Comparison of ENCODE assay signal across 12 cellular contexts in genomic region chr4:137310593-137311490, GRCh38.
DNase-seq lines count a peak whose midpoint lies in the region; ATAC-seq and TF ChIP-seq lines count a peak whose summit lies in the region.
"Had no signal": no experiment of that assay in that cellular context is flagged by ENCODE, and none has a peak within 500 bp of the region (broad histone marks: within the 10 kb centered on the region; RNA-seq: fewer than 3 reads in every experiment).

No MANE protein-coding gene starts in this region.

- peak; percentile 78 for ATAC-seq in omental fat pad (ENCODE audit: low FRiP score)
- ATAC-seq in GM21515 (IDR thresholded peaks at IDR 0.05; ENCODE audit: unreplicated experiment), result no peak

- no peak for TF ChIP-seq CTCF in omental fat pad (IDR thresholded peaks at IDR 0.05)

- no peaks in the 10 kb centered on the region for H3K27me3 ChIP-seq in ectodermal cell (ENCODE audit: control insufficient read depth, insufficient read depth, low read length, poor library complexity, severe bottlenecking)

- H3K9me3 ChIP-seq in ectodermal cell (ENCODE audit: control insufficient read depth, low read length), result no peaks in the 10 kb centered on the region

- DNase-seq in AG20443 (ENCODE audit: low spot score) (peak; percentile 28), NCI-H446 treated with DMSO at 0.1 percent for 48 hours (lab: John Stamatoyannopoulos, UW) (peak; percentile 59), omental fat pad (ENCODE audit: low spot score) (no peak), activated gamma-delta T cell (lab: John Stamatoyannopoulos, UW) (no peak), NCI-H510A treated with DMSO at 0.1 percent for 48 hours (lab: John Stamatoyannopoulos, UW) (no peak), substantia nigra (lab: John Stamatoyannopoulos, UW) (no peak)
- DNase-seq: activated B cell treated with CpG ODN at 0.5 μM for 24 hours; activated naive CD4-positive, alpha-beta T cell treated with anti-CD3 and anti-CD28 coated beads for 36 hours; Calu3; H7 had no signal

- 93 to 98% methylated on average over 2 to 3 of the region's 3 CpGs for WGBS in ectodermal cell, 2 experiments

- H3K4me1 ChIP-seq in ectodermal cell (ENCODE audit: control insufficient read depth, insufficient read depth, low read length), result no peaks in the 10 kb centered on the region

- peak overlapping the region; percentile 6 for H3K27ac ChIP-seq in ectodermal cell (ENCODE audit: insufficient read depth, low read depth, low read length, poor library complexity, severe bottlenecking)
- H3K27ac ChIP-seq in substantia nigra (ENCODE audit: low read depth, low read length, poor library complexity, severe bottlenecking), result no peak overlapping the region

- no peak overlapping the region for H3K4me3 ChIP-seq in ectodermal cell (ENCODE audit: insufficient read depth, low read depth, low read length)

- H3K36me3 ChIP-seq in ectodermal cell (ENCODE audit: control insufficient read depth, insufficient read depth, low read length), result no peaks in the 10 kb centered on the region

Comparison
In these comparisons a context has a peak if more than half of its experiments do, and no peak if none do; other contexts are left out.
1. DNase-seq: peak in AG20443 (single experiment) and NCI-H446 treated with DMSO at 0.1 percent for 48 hours (single experiment); none in omental fat pad (single experiment), activated gamma-delta T cell (single experiment), NCI-H510A treated with DMSO at 0.1 percent for 48 hours (single experiment) and substantia nigra (0 of 49).